In genomic region chr15:40974921-40975320, GRCh38 we compare ENCODE assay signal across 2 cellular contexts.
TF ChIP-seq lines count a peak whose summit lies in the region.

No MANE protein-coding gene starts in this region.

TF ChIP-seq in GM23338, 12 proteins besides CTCF, POLR2A, EP300 and RAD21:
- TF ChIP-seq ZNF331 (CRISPR knock-in tag; IDR thresholded peaks at IDR 0.05; ENCODE audit: low read depth) (no peak), POLR2AphosphoS5 (IDR thresholded peaks at IDR 0.05; ENCODE audit: low read depth) (no peak), ETS1 (IDR thresholded peaks at IDR 0.05) (no peak), STAT1 (IDR thresholded peaks at IDR 0.05; ENCODE audit: unreplicated experiment) (no peak), EZH2 (IDR thresholded peaks at IDR 0.05; ENCODE audit: low read depth, unreplicated experiment) (no peak)

TF ChIP-seq in K562, 482 proteins besides CTCF, POLR2A, EP300 and RAD21:
- TF ChIP-seq, protein P1, sequence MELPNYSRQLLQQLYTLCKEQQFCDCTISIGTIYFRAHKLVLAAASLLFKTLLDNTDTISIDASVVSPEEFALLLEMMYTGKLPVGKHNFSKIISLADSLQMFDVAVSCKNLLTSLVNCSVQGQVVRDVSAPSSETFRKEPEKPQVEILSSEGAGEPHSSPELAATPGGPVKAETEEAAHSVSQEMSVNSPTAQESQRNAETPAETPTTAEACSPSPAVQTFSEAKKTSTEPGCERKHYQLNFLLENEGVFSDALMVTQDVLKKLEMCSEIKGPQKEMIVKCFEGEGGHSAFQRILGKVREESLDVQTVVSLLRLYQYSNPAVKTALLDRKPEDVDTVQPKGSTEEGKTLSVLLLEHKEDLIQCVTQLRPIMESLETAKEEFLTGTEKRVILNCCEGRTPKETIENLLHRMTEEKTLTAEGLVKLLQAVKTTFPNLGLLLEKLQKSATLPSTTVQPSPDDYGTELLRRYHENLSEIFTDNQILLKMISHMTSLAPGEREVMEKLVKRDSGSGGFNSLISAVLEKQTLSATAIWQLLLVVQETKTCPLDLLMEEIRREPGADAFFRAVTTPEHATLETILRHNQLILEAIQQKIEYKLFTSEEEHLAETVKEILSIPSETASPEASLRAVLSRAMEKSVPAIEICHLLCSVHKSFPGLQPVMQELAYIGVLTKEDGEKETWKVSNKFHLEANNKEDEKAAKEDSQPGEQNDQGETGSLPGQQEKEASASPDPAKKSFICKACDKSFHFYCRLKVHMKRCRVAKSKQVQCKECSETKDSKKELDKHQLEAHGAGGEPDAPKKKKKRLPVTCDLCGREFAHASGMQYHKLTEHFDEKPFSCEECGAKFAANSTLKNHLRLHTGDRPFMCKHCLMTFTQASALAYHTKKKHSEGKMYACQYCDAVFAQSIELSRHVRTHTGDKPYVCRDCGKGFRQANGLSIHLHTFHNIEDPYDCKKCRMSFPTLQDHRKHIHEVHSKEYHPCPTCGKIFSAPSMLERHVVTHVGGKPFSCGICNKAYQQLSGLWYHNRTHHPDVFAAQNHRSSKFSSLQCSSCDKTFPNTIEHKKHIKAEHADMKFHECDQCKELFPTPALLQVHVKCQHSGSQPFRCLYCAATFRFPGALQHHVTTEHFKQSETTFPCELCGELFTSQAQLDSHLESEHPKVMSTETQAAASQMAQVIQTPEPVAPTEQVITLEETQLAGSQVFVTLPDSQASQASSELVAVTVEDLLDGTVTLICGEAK (IDR thresholded peaks at IDR 0.05), result peak; percentile 76
- TF ChIP-seq, protein P1 (CRISPR knock-in tag; IDR thresholded peaks at IDR 0.05), result no peak
- TF ChIP-seq ZNF384 (IDR thresholded peaks at IDR 0.05; ENCODE audit: low read depth, low read length) (0 out of 2 replicates have a peak, but pooled peaks have one; percentile 11), POLR3A (IDR thresholded peaks at IDR 0.05; ENCODE audit: borderline replicate concordance, extremely low read depth, insufficient read depth, insufficient read length) (no peak), TARDBP (IDR thresholded peaks at IDR 0.05) (no peak), IRF2 (CRISPR knock-in tag; IDR thresholded peaks at IDR 0.05) (no peak), KAT2B (IDR thresholded peaks at IDR 0.05; ENCODE audit: low read depth, low read length) (no peak), SRSF1 (IDR thresholded peaks at IDR 0.05; ENCODE audit: low read depth, low read length) (no peak)
- TF ChIP-seq, protein P2, sequence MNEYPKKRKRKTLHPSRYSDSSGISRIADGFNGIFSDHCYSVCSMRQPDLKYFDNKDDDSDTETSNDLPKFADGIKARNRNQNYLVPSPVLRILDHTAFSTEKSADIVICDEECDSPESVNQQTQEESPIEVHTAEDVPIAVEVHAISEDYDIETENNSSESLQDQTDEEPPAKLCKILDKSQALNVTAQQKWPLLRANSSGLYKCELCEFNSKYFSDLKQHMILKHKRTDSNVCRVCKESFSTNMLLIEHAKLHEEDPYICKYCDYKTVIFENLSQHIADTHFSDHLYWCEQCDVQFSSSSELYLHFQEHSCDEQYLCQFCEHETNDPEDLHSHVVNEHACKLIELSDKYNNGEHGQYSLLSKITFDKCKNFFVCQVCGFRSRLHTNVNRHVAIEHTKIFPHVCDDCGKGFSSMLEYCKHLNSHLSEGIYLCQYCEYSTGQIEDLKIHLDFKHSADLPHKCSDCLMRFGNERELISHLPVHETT (CRISPR knock-in tag; conservative IDR thresholded peaks at IDR 0.05 in 1 of 2, IDR thresholded peaks at IDR 0.05 in 1 of 2), result no peak
